20 cellular contexts compared by ENCODE assay signal in the genomic region with DNA sequence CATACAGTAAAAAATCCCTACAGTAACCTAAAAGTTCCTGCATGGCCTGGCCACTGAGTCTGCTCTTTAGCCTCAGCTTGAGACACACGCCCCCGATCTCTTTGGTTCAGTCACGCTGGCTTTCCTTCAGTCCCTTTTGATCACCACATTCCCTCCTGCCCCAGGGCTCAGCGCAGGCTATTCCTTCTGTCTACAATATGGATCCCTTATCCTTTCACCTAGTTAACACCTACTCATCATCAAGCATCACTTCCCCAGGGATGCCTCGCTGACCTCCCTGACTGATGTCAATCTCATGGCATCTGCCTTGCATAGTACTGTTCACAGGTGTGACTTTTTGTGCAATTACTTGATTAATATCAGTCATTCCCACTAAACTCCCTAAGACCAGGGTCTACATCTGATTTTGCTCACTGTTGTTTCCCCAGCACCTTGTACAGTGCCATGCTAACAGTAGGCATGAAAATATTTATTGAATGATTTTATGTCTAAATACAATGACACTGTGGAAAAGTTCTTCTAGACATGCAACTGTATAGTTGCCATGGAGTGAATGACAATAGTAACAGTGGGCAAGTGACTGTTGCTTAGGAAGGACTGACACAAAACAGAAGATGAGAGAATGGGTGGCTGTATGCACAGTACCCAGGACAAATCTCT. TPM values are rescaled to one million over a fixed set of nuclear protein-coding genes. Genes with fewer than 3 reads are reported as not detected.
DNase-seq lines count a peak whose midpoint lies in the region; ATAC-seq and TF ChIP-seq lines count a peak whose summit lies in the region.
"Had no signal": no experiment of that assay in that cellular context is flagged by ENCODE, and none has a peak within 500 bp of the region (broad histone marks: within the 10 kb centered on the region; RNA-seq: fewer than 3 reads in every experiment).

A gene (plus strand): TSS at position 610 of the 660 bp plus-strand sequence. CDS start 13 bp downstream, at position 623.

- WGBS in endodermal cell (ENCODE audit: insufficient coverage in 1 of 2, insufficient read length in 1 of 2), 2 experiments = 71 to 77% methylated on average over 1 to 5 of the region's 5 CpGs
- 79 to 87% methylated on average over 5 of the region's 5 CpGs for WGBS in testis, 2 donors

- H3K36me3 ChIP-seq in endodermal cell (ENCODE audit: control insufficient read depth, insufficient read depth, low read length) (no peaks in the 10 kb centered on the region), lower lobe of right lung (no peaks in the 10 kb centered on the region), testis (ENCODE audit: low read depth, missing control alignments) (no peaks in the 10 kb centered on the region)
- H3K36me3 ChIP-seq: BE2C had no signal

- intact Hi-C loops in lower lobe of right lung (cut with DNase I) = no loop called here
- intact Hi-C loops in head of caudate nucleus (cut with DNase I) = no loop called here
- intact Hi-C loops in testis (cut with DNase I; ENCODE audit: low total_unique reads) = no loop called here

- H3K9ac ChIP-seq in endodermal cell (ENCODE audit: extremely low read depth, low read length, poor library complexity, severe bottlenecking) = no peak within 1 kb of the TSS

- H3K4me1 Mint-ChIP-seq in endodermal cell = peaks cover 16% of the 10 kb centered on the region
- no peaks in the 10 kb centered on the region for H3K4me1 Mint-ChIP-seq in neural crest cell
- H3K4me1 Mint-ChIP-seq: CD4-positive, CD25-positive, alpha-beta regulatory T cell; CD8-positive, alpha-beta memory T cell; IgD-negative memory B cell had no signal

- H3K27me3 Mint-ChIP-seq in endodermal cell (ENCODE audit: insufficient read depth) (peaks cover 36% of the 10 kb centered on the region), neural crest cell (ENCODE audit: low read depth) (no peaks in the 10 kb centered on the region)
- H3K27me3 Mint-ChIP-seq: CD4-positive, CD25-positive, alpha-beta regulatory T cell; CD8-positive, alpha-beta memory T cell; IgD-negative memory B cell had no signal

- peaks cover 18% of the 10 kb centered on the region for H3K27me3 ChIP-seq in endodermal cell (ENCODE audit: control insufficient read depth, insufficient read depth, low read length, poor library complexity, severe bottlenecking)
- H3K27me3 ChIP-seq in lower lobe of right lung (ENCODE audit: low read depth) = no peaks in the 10 kb centered on the region
- no peaks in the 10 kb centered on the region for H3K27me3 ChIP-seq in testis

- H3K27ac Mint-ChIP-seq in endodermal cell (no peak within 1 kb of the TSS), neural crest cell (ENCODE audit: unreplicated experiment) (no peak within 1 kb of the TSS)
- H3K27ac Mint-ChIP-seq: CD4-positive, CD25-positive, alpha-beta regulatory T cell; CD8-positive, alpha-beta memory T cell; H9; IgD-negative memory B cell had no signal

- H3K27ac ChIP-seq in endodermal cell (ENCODE audit: low read depth, low read length) = no peak within 1 kb of the TSS
- no peak within 1 kb of the TSS for H3K27ac ChIP-seq in lower lobe of right lung
- no peak within 1 kb of the TSS for H3K27ac ChIP-seq in testis

- H3K4me3 ChIP-seq in endodermal cell (ENCODE audit: low read length) (no peak within 1 kb of the TSS), lower lobe of right lung (no peak within 1 kb of the TSS), testis (no peak within 1 kb of the TSS)

- H3K4me1 ChIP-seq in endodermal cell (ENCODE audit: control insufficient read depth, insufficient read depth, low read length) (no peaks in the 10 kb centered on the region), lower lobe of right lung (no peaks in the 10 kb centered on the region), testis (no peaks in the 10 kb centered on the region)
- H3K4me1 ChIP-seq: BE2C had no signal

- TF ChIP-seq CTCF in endodermal cell (conservative IDR thresholded peaks at IDR 0.05) = no peak
- no peak for TF ChIP-seq CTCF in lower lobe of right lung (IDR thresholded peaks at IDR 0.05)
- TF ChIP-seq CTCF in neural crest cell (conservative IDR thresholded peaks at IDR 0.05) = no peak
- no peak for TF ChIP-seq CTCF in testis (IDR thresholded peaks at IDR 0.05)

- ATAC-seq in lower lobe of right lung = no peak
- no peak for ATAC-seq in esophagus mucosa
- ATAC-seq: HepG2 had no signal

- TF ChIP-seq POLR2A in testis (IDR thresholded peaks at IDR 0.05) = no peak

- H3K9me3 Mint-ChIP-seq in endodermal cell = peaks cover 14% of the 10 kb centered on the region
- no peaks in the 10 kb centered on the region for H3K9me3 Mint-ChIP-seq in neural crest cell

- H3K36me3 Mint-ChIP-seq in endodermal cell (ENCODE audit: low read depth) (peaks cover 4% of the 10 kb centered on the region), neural crest cell (ENCODE audit: low read depth) (peaks cover 11% of the 10 kb centered on the region)
- H3K36me3 Mint-ChIP-seq: CD4-positive, CD25-positive, alpha-beta regulatory T cell; CD8-positive, alpha-beta memory T cell had no signal

- H3K9me3 ChIP-seq in endodermal cell (ENCODE audit: control insufficient read depth, low read length) = no peaks in the 10 kb centered on the region
- H3K9me3 ChIP-seq in lower lobe of right lung = no peaks in the 10 kb centered on the region
- no peaks in the 10 kb centered on the region for H3K9me3 ChIP-seq in testis
- H3K9me3 ChIP-seq: BE2C had no signal

- H3K4me3 Mint-ChIP-seq in endodermal cell (no peak within 1 kb of the TSS), neural crest cell (peak within 1 kb of the TSS; percentile 24)
- H3K4me3 Mint-ChIP-seq: CD4-positive, CD25-positive, alpha-beta regulatory T cell; CD8-positive, alpha-beta memory T cell; H9; IgD-negative memory B cell had no signal

- DNase-seq in endodermal cell (peak; percentile 80), lower lobe of right lung (no peak), neural crest cell (ENCODE audit: low read depth, low spot score) (no peak), head of caudate nucleus (no peak), testis (no peak)
- DNase-seq: ACHN; BE2C; C1 segment of cervical spinal cord; CD4-positive, CD25-positive, alpha-beta regulatory T cell; CD8-positive, alpha-beta memory T cell; COR-L47; DMS 273 treated with DMSO at 0.1 percent for 48 hours; DMS79; GF-D8; H9 had no signal

RNA-seq across cellular contexts. Expression of the gene that starts here (rescaled TPM):
- under 1 TPM in 1 of 2 donors, not detected in 1; 0.40 TPM for total RNA-seq in endodermal cell
- polyA plus RNA-seq in endodermal cell (2013, experiment 1 of 2) = 0.21 TPM
- not detected for polyA plus RNA-seq in endodermal cell (2013, experiment 2 of 2)
- 12.8 TPM for total RNA-seq in lower lobe of right lung
- total RNA-seq in neural crest cell = not detected in 2 replicates
- not detected for total RNA-seq in esophagus mucosa
- not detected for total RNA-seq in testis
- polyA plus RNA-seq in testis (ENCODE audit: insufficient read depth, low read depth, low replicate concordance) = 2.3 TPM
- total RNA-seq: CD4-positive, CD25-positive, alpha-beta regulatory T cell; CD8-positive, alpha-beta memory T cell; Daoy; H1; H9; HepG2 had no signal
- polyA plus RNA-seq: CD4-positive, CD25-positive, alpha-beta regulatory T cell; CD8-positive, alpha-beta memory T cell; H1; HepG2; IgD-negative memory B cell had no signal

Comparison
In these comparisons a context has a peak if more than half of its experiments do, and no peak if none do; other contexts are left out.
1. Peak in DNase-seq in endodermal cell; RNA of the gene not detected or under 1 TPM.